ENCODE assay signal across 22 cellular contexts in the genomic region with DNA sequence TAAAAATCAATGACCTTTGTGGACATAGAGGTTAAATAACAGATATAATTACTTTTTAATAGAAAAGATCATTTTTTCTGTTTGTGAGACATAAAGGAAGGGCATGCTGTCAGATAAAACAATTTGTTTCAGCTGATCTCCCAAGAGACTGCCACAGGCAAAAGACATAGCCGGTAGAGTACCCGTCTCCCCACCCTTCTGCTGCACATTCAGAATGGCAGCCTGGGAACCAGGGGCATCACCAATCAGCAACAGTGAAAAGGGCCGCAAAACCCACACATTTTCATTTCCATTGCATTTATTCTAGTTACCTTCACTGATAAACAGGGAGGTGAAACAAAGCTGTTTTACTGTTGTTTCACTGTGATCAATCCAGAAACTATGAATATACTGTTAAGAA.
"Had no signal": no experiment of that assay in that cellular context is flagged by ENCODE, and none has a peak within 500 bp of the region (broad histone marks: within the 10 kb centered on the region; RNA-seq: fewer than 3 reads in every experiment).

No MANE protein-coding gene starts in this region.

- H3K4me1 Mint-ChIP-seq: activated naive CD4-positive, alpha-beta T cell treated with anti-CD3 and anti-CD28 coated beads, Interleukin-2, amount 50 U/mL, for 24 hours; central memory CD8-positive, alpha-beta T cell had no signal

- H3K27me3 Mint-ChIP-seq: brain had no signal

- ATAC-seq: activated CD8-positive, alpha-beta T cell treated with anti-CD3 and anti-CD28 coated beads, Interleukin-2, amount 10 ng/mL, durations not matched to agents 7 days and 5 days; Panc1; WTC11 had no signal

- H3K27ac Mint-ChIP-seq: activated CD8-positive, alpha-beta T cell treated with anti-CD3 and anti-CD28 coated beads, Interleukin-2, amount 10 ng/mL, durations not matched to agents 7 days and 5 days; activated naive CD4-positive, alpha-beta T cell treated with anti-CD3 and anti-CD28 coated beads, Interleukin-2, amount 50 U/mL, for 24 hours; T-helper 1 cell treated with Interleukin-12 subunit alpha and Interleukin-12 subunit beta and Interleukin-4 antibody, amounts not matched to agents 30 μg/mL and 1 μg/mL, for 36 hours; WTC11 had no signal

- DNase-seq: activated CD4-positive, alpha-beta T cell treated with anti-CD3 and anti-CD28 coated beads for 48 hours; activated CD4-positive, alpha-beta T cell treated with anti-CD3 and anti-CD28 coated beads, Interleukin-2, amount 50 U/mL, for 4 hours; activated CD4-positive, CD25-positive, alpha-beta regulatory T cell treated with anti-CD3 and anti-CD28 coated beads, Interleukin-2, amount 50 U/mL, for 72 hours; activated CD8-positive, alpha-beta memory T cell treated with anti-CD3 and anti-CD28 coated beads, Interleukin-2, amount 50 U/mL, for 48 hours; activated CD8-positive, alpha-beta T cell treated with anti-CD3 and anti-CD28 coated beads, Interleukin-2, amount 10 ng/mL, durations not matched to agents 7 days and 5 days; activated naive CD4-positive, alpha-beta T cell; activated T-cell treated with anti-CD3 and anti-CD28 coated beads, Interleukin-2, amount 50 U/mL, for 1 hour; amygdala; NCI-H1694 treated with DMSO at 0.1 percent for 48 hours; NCI-H2029 treated with DMSO at 0.1 percent for 48 hours; NCI-H2227 treated with DMSO at 0.1 percent for 48 hours; NCI-H526; NK-92 treated with Interleukin-12 subunit alpha and Interleukin-12 subunit beta, amount 100 ng/mL, for 24 hours; OCI-M1; RPMI8226 had no signal

- H3K9me3 Mint-ChIP-seq: activated naive CD4-positive, alpha-beta T cell treated with anti-CD3 and anti-CD28 coated beads, Interleukin-2, amount 50 U/mL, for 24 hours; brain; central memory CD8-positive, alpha-beta T cell; T-helper 1 cell treated with Interleukin-12 subunit alpha and Interleukin-12 subunit beta and Interleukin-4 antibody, amounts not matched to agents 30 μg/mL and 1 μg/mL, for 36 hours; WTC11 had no signal

- H3K36me3 Mint-ChIP-seq: activated naive CD4-positive, alpha-beta T cell treated with anti-CD3 and anti-CD28 coated beads, Interleukin-2, amount 50 U/mL, for 24 hours; brain; WTC11 had no signal

- H3K4me3 Mint-ChIP-seq: activated CD8-positive, alpha-beta T cell treated with anti-CD3 and anti-CD28 coated beads, Interleukin-2, amount 10 ng/mL, durations not matched to agents 7 days and 5 days; activated naive CD4-positive, alpha-beta T cell treated with anti-CD3 and anti-CD28 coated beads, Interleukin-2, amount 50 U/mL, for 24 hours; central memory CD8-positive, alpha-beta T cell; T-helper 1 cell treated with Interleukin-12 subunit alpha and Interleukin-12 subunit beta and Interleukin-4 antibody, amounts not matched to agents 30 μg/mL and 1 μg/mL, for 36 hours; WTC11 had no signal

- H3K27ac ChIP-seq: KMS-11 had no signal

- H3K9ac ChIP-seq: KMS-11 had no signal
